ENCODE assay signal across 19 cellular contexts in genomic region chr1:109812691-109813393, GRCh38. TPM values are rescaled to one million over a fixed set of nuclear protein-coding genes. Genes with fewer than 3 reads are reported as not detected.
A peak's percentile ranks its signal among the peaks of the same experiment; 100 is the strongest.
DNase-seq lines count a peak whose midpoint lies in the region; ATAC-seq, FAIRE-seq and TF ChIP-seq lines count a peak whose summit lies in the region.
"Had no signal": no experiment of that assay in that cellular context is flagged by ENCODE, and none has a peak within 500 bp of the region (broad histone marks: within the 10 kb centered on the region; RNA-seq: fewer than 3 reads in every experiment).

No MANE protein-coding gene starts in this region.

- ATAC-seq in T-helper 17 cell, result no peak
- ATAC-seq in GM19351 (IDR thresholded peaks at IDR 0.05; ENCODE audit: unreplicated experiment), result no peak
- ATAC-seq: PC-3 had no signal

- no peak overlapping the region for H3K4me2 ChIP-seq in Loucy (ENCODE audit: low read depth, low read length, poor library complexity, severe bottlenecking)

- H3K4me1 Mint-ChIP-seq in T-helper 17 cell, result peaks cover 8% of the 10 kb centered on the region

- 0 out of 2 replicates have a peak, but pooled peaks cover 3% of the 10 kb centered on the region for H3K9me3 ChIP-seq in Loucy (ENCODE audit: insufficient read depth, low read depth, low read length)
- no peaks in the 10 kb centered on the region for H3K9me3 ChIP-seq in T-helper 17 cell (ENCODE audit: control insufficient read depth, low read length, poor library complexity, severe bottlenecking)
- H3K9me3 ChIP-seq: Caco-2 had no signal

- H4K20me1 ChIP-seq in Loucy (ENCODE audit: insufficient read depth, low read length, poor library complexity, severe bottlenecking), result no peaks in the 10 kb centered on the region

- peak overlapping the region; percentile 85 for H3K27ac ChIP-seq in substantia nigra (ENCODE audit: low read depth, low read length, poor library complexity, severe bottlenecking)

- peaks cover 4% of the 10 kb centered on the region for H3K27me3 Mint-ChIP-seq in T-helper 17 cell

- no peaks in the 10 kb centered on the region for H3K27me3 ChIP-seq in Loucy (ENCODE audit: insufficient read depth, low read length, poor library complexity, severe bottlenecking)

- H3K4me1 ChIP-seq in Loucy (ENCODE audit: insufficient read depth, low read length, poor library complexity, severe bottlenecking), result peaks cover 82% of the 10 kb centered on the region
- H3K4me1 ChIP-seq: Caco-2 had no signal

- TF ChIP-seq POLR2A in GM12892 (IDR thresholded peaks at IDR 0.05; ENCODE audit: low read depth, low read length), result no peak

- H3K4me3 Mint-ChIP-seq in T-helper 17 cell, result peak overlapping the region; percentile 64

- H2AFZ ChIP-seq in Loucy (ENCODE audit: low read length), result no peak overlapping the region

- no peaks in the 10 kb centered on the region for H3K79me2 ChIP-seq in Loucy (ENCODE audit: insufficient read depth, low read length)

- H3K36me3 Mint-ChIP-seq in T-helper 17 cell (ENCODE audit: low read depth), result no peaks in the 10 kb centered on the region

- TF ChIP-seq CTCF in Loucy (conservative IDR thresholded peaks at IDR 0.05; ENCODE audit: low read length), result no peak

- no peaks in the 10 kb centered on the region for H3K36me3 ChIP-seq in Loucy (ENCODE audit: insufficient read depth, low read length)
- H3K36me3 ChIP-seq: HAP-1 had no signal

- FAIRE-seq in frontal cortex (lab: Jason Lieb, UNC), result peak; percentile 52
- no peak for FAIRE-seq in GM12892 (lab: Jason Lieb, UNC)

- H3K27ac Mint-ChIP-seq in T-helper 17 cell, result no peak overlapping the region

- DNase-seq in T-helper 17 cell (no peak), frontal cortex (ENCODE audit: low spot score in 2 of 2) (no peak), substantia nigra (lab: John Stamatoyannopoulos, UW) (no peak), GM12892 (ENCODE audit: insufficient read length) (no peak), OCI-M1 (lab: John Stamatoyannopoulos, UW) (no peak)
- DNase-seq: Caco-2, DMS53, IMR-90, NCI-H1092, NCI-H2107, NCI-H345, NCI-H526 treated with DMSO at 0.1 percent for 48 hours, PC-3 had no signal

- H3K9me2 ChIP-seq in Loucy (replicated peaks; ENCODE audit: low read depth, low read length), result no peaks in the 10 kb centered on the region

- no peak overlapping the region for H3K4me3 ChIP-seq in Loucy (ENCODE audit: low read length, poor library complexity, severe bottlenecking)
- H3K4me3 ChIP-seq: HAP-1 had no signal

- H3F3A ChIP-seq in Loucy (ENCODE audit: low read depth), result peaks cover 24% of the 10 kb centered on the region

- H3K9ac ChIP-seq in Loucy (ENCODE audit: low read depth, low read length, poor library complexity, severe bottlenecking), result peak overlapping the region; percentile 85

RNA-seq across cellular contexts. Expression of gene EPS8L3, which starts 49.1 kb away (rescaled TPM):
- total RNA-seq in T-helper 17 cell (not detected), frontal cortex (not detected)
- polyA plus RNA-seq in GM12892 (2012; ENCODE audit: missing spikeins), result not detected
- total RNA-seq: IMR-90, LHCN-M2, PC-3 had no signal
- polyA plus RNA-seq: AG04450, BJ, IMR-90 had no signal
